In the genomic region with DNA sequence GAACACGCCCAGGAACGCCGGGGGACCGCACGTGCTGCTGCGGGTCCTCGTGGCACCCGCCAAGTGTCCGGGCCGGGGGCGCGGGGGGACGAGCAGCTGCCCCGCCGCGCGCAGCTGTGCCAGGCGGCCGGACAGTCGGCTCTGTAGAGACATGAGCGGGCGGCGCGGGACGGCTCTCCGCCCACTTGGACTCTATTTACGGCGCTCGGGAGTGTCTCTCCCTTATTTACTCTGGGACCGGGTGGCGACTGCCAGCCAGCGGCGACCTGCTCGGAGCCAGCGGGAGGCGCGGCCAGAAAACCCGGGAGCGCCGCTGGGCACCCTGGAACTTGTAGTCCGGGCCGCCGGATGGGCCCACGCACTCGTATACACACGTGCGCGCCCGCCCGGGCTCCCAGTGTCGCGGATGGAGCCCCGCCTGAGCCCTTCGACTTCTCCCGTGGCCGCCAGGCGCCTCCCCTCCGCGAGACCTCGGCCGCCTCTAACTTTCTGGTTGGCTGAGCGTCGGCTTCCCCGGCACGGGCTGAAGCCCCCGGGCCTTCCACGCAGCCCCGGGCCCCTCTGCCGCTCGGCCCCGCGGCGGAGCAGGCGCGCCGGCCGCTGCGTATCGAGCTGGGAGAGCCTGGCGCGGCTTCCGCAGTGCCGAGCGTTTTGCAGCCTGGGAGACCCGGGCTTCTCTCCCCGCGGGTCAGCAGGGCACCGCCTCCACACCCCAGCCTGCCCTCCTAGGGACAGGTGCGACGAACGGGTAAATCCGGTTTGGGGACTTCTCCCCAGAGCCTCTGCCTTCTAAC, we compare ENCODE assay signal across 8 cellular contexts. TPM values are rescaled to one million over a fixed set of nuclear protein-coding genes. Genes with fewer than 3 reads are reported as not detected.
DNase-seq lines count a peak whose midpoint lies in the region; ATAC-seq and TF ChIP-seq lines count a peak whose summit lies in the region.

A gene with protein sequence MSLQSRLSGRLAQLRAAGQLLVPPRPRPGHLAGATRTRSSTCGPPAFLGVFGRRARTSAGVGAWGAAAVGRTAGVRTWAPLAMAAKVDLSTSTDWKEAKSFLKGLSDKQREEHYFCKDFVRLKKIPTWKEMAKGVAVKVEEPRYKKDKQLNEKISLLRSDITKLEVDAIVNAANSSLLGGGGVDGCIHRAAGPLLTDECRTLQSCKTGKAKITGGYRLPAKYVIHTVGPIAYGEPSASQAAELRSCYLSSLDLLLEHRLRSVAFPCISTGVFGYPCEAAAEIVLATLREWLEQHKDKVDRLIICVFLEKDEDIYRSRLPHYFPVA (minus strand): TSS at position 272 of the 794 bp plus-strand sequence. CDS start 119 bp downstream, at position 153.

- H3K36me3 ChIP-seq in adrenal gland (replicated peaks in 1 of 2) (no peaks in the 10 kb centered on the region), prostate gland (no peaks in the 10 kb centered on the region)

- DNase-seq in GDM1 (lab: John Stamatoyannopoulos, UW) = peak; percentile 82
- peak; percentile 67 for DNase-seq in NCI-H1105 (lab: John Stamatoyannopoulos, UW)
- peak; percentile 65 for DNase-seq in T follicular helper cell (ENCODE audit: low read depth)
- peak; percentile 85 to 92 (median 91) for DNase-seq in adrenal gland
- DNase-seq in left cardiac atrium = peak; percentile 92
- DNase-seq in prostate gland (ENCODE audit: low spot score) = peak; percentile 95
- peak; percentile 87 for DNase-seq in ureter (ENCODE audit: low spot score)

- intact Hi-C loops in adrenal gland (cut with DNase I) = no loop called here
- intact Hi-C loops in left cardiac atrium (cut with DNase I) = no loop called here
- intact Hi-C loops in prostate gland (cut with DNase I) = no loop called here

- ATAC-seq in HG02588 (IDR thresholded peaks at IDR 0.05; ENCODE audit: unreplicated experiment) (peak; percentile 81), left cardiac atrium (peak; percentile 91 to 93)

- no peak for TF ChIP-seq CTCF in adrenal gland (IDR thresholded peaks at IDR 0.05)
- peak in 2 of 4 experiments; percentile 10 to 22 for TF ChIP-seq CTCF in prostate gland (IDR thresholded peaks at IDR 0.05)

- peak within 1 kb of the TSS in 3 of 5 donors; percentile 19 to 55 (median 27) for H3K27ac ChIP-seq in adrenal gland
- peak within 1 kb of the TSS; percentile 89 to 92 for H3K27ac ChIP-seq in prostate gland

- peak within 1 kb of the TSS; percentile 18 to 78 (median 52) for H3K4me3 ChIP-seq in adrenal gland
- H3K4me3 ChIP-seq in prostate gland = peak within 1 kb of the TSS; percentile 73 to 86

- H3K4me1 ChIP-seq in adrenal gland (replicated peaks in 1 of 2) (peaks cover 11 to 14% of the 10 kb centered on the region in 2 donors), prostate gland (replicated peaks) (peaks cover 4% of the 10 kb centered on the region)

- H3K27me3 ChIP-seq in adrenal gland (no peaks in the 10 kb centered on the region), prostate gland (replicated peaks; ENCODE audit: insufficient read depth) (no peaks in the 10 kb centered on the region)

- TF ChIP-seq POLR2A in adrenal gland (IDR thresholded peaks at IDR 0.05) (peak; percentile 14 to 82), prostate gland (IDR thresholded peaks at IDR 0.05) (peak; percentile 86)

- H3K9me3 ChIP-seq in adrenal gland (replicated peaks in 1 of 3) (no peaks in the 10 kb centered on the region), prostate gland (no peaks in the 10 kb centered on the region)

- 1 to 10% (median 1%) methylated on average over 6 to 92 of the region's 92 CpGs for WGBS in adrenal gland, 4 donors
- under 1% methylated on average over 51 of the region's 92 CpGs for WGBS in prostate gland

RNA-seq across cellular contexts. Expression of the gene that starts here (rescaled TPM):
- total RNA-seq in adrenal gland (10 to 100 TPM; 15.9 to 62.9 (median 26.8) TPM), left cardiac atrium (10 to 100 TPM; 37.9 to 48.0 TPM), prostate gland (10 to 100 TPM; 33.5 to 68.2 TPM), ureter (27.3 TPM)
- polyA plus RNA-seq in adrenal gland = 10 to 100 TPM in 2 of 3 donors, 1 to 10 TPM in 1; 5.5 to 60.7 (median 41.1) TPM

Comparison
In these comparisons a context has a peak if more than half of its experiments do, and no peak if none do; other contexts are left out.
1. Peak in every context shown above with its lines: DNase-seq, ATAC-seq, H3K4me3 ChIP-seq and H3K27ac ChIP-seq.